In the genomic region with DNA sequence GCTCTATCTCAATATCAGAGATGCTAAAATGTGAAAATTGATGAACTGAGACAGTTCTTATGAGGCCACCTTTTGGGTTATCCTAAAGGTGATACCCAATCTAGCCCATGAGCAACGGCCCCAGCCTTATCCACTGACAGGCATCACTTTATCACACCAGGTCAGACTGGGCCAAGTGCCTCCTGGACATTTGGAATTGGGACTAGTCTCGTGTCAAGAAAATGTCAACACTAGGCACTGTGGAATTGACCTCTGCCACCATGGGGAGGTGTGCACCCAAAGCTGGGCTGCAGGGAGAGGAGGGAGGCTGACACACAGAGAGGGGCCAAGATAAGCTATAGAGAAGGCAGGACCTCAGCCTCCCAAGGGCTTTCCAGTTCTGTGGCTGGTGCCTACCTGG, we compare ENCODE assay signal across 29 cellular contexts.
A peak's percentile ranks its signal among the peaks of the same experiment; 100 is the strongest.
DNase-seq lines count a peak whose midpoint lies in the region; ATAC-seq, FAIRE-seq and TF ChIP-seq lines count a peak whose summit lies in the region.
"Had no signal": no experiment of that assay in that cellular context is flagged by ENCODE, and none has a peak within 500 bp of the region (broad histone marks: within the 10 kb centered on the region; RNA-seq: fewer than 3 reads in every experiment).

No MANE protein-coding gene starts in this region.

- H3K27me3 ChIP-seq in H1 (replicated peaks in 1 of 4; ENCODE audit: control insufficient read depth in 3 of 4, extremely low read depth in 1 of 4, insufficient read depth in 3 of 4, low read length in 3 of 4) = no peaks in the 10 kb centered on the region
- H3K27me3 ChIP-seq in right lobe of liver = no peaks in the 10 kb centered on the region
- no peaks in the 10 kb centered on the region for H3K27me3 ChIP-seq in CD8-positive, alpha-beta T cell (ENCODE audit: insufficient read depth, low read length)
- H3K27me3 ChIP-seq: BE2C had no signal

- no peak overlapping the region for H3K14ac ChIP-seq in H1 (ENCODE audit: insufficient read length)

- H3K4me1 ChIP-seq in H1 (replicated peaks in 1 of 4; ENCODE audit: control insufficient read depth in 3 of 4, insufficient read depth in 4 of 4, low read length in 3 of 4) (no peaks in the 10 kb centered on the region), right lobe of liver (no peaks in the 10 kb centered on the region)
- no peaks in the 10 kb centered on the region for H3K4me1 ChIP-seq in CD8-positive, alpha-beta T cell (ENCODE audit: insufficient read depth, low read length)

- no peak overlapping the region for H3K9ac ChIP-seq in H1 (replicated peaks in 1 of 4; ENCODE audit: extremely low read depth in 1 of 4, low read depth in 3 of 4, low read length in 3 of 4)

- WGBS in H1 (ENCODE audit: extremely low coverage in 1 of 2, insufficient coverage in 1 of 2, insufficient read length in 1 of 2, insufficient replicate concordance in 2 of 2, low coverage in 1 of 2, low lambda C conversion rate in 2 of 2, missing lambda C conversion rate in 1 of 2), 2 experiments = 54% methylated on average over 2 of the region's 2 CpGs; no CpG with 5 or more reads in 1 of the 2 experiments
- 33% methylated on average over 1 of the region's 2 CpGs for WGBS in right lobe of liver (ENCODE audit: insufficient coverage, low coverage, low lambda C conversion rate, missing lambda C conversion rate)

- no peak overlapping the region for H2BK5ac ChIP-seq in H1 (ENCODE audit: low read depth, low read length)

- H3K4me1 Mint-ChIP-seq in activated naive CD4-positive, alpha-beta T cell treated with anti-CD3 and anti-CD28 coated beads for 36 hours (ENCODE audit: low read depth) = no peaks in the 10 kb centered on the region
- H3K4me1 Mint-ChIP-seq in CD8-positive, alpha-beta T cell (ENCODE audit: low read depth) = no peaks in the 10 kb centered on the region
- H3K4me1 Mint-ChIP-seq: CD14-positive monocyte had no signal

- H2BK20ac ChIP-seq in H1 (ENCODE audit: low read length) = no peak overlapping the region

- TF ChIP-seq EP300 in H1 (IDR thresholded peaks at IDR 0.05; ENCODE audit: borderline replicate concordance in 1 of 2, low read depth in 2 of 2, low read length in 2 of 2) = no peak

- H3K4me3 Mint-ChIP-seq in activated naive CD4-positive, alpha-beta T cell treated with anti-CD3 and anti-CD28 coated beads for 36 hours = no peak overlapping the region
- H3K4me3 Mint-ChIP-seq in CD8-positive, alpha-beta T cell = no peak overlapping the region
- H3K4me3 Mint-ChIP-seq: CD14-positive monocyte had no signal

- H2AFZ ChIP-seq in H1 (ENCODE audit: low read length) = no peak overlapping the region

- H3K36me3 ChIP-seq in H1 (ENCODE audit: control insufficient read depth in 2 of 4, insufficient read depth in 4 of 4, low read length in 3 of 4) = peaks cover 13 to 43% (median 36%) of the 10 kb centered on the region in 4 experiments; a peak in 7 of 8 replicates
- peaks cover 2 to 43% (median 13%) of the 10 kb centered on the region in 4 donors for H3K36me3 ChIP-seq in right lobe of liver
- H3K36me3 ChIP-seq in CD8-positive, alpha-beta T cell (ENCODE audit: insufficient read depth, low read length) = peaks cover 31% of the 10 kb centered on the region

- H3K23me2 ChIP-seq in H1 (ENCODE audit: low read depth, low read length) = no peaks in the 10 kb centered on the region

- no peak for TF ChIP-seq RAD21 in H1 (IDR thresholded peaks at IDR 0.05 in 1 of 2, conservative IDR thresholded peaks at IDR 0.05 in 1 of 2; ENCODE audit: low read depth in 2 of 2, low read length in 2 of 2)

- no peak overlapping the region for H2BK15ac ChIP-seq in H1 (ENCODE audit: low read length)

- H3K56ac ChIP-seq in H1 (replicated peaks; ENCODE audit: insufficient read length, low read depth, low read length) = no peak overlapping the region

- H2BK12ac ChIP-seq in H1 (ENCODE audit: low read depth, low read length) = no peak overlapping the region

- intact Hi-C loops in activated naive CD4-positive, alpha-beta T cell treated with anti-CD3 and anti-CD28 coated beads for 36 hours (cut with micrococcal nuclease) = no loop called here
- intact Hi-C loops in right lobe of liver (cut with DNase I) = loop anchor here in 1 of 2 donors (10.0 kb wide), 1 partner anchor 233 kb away; no protein-coding TSS in a partner anchor
- intact Hi-C loops in CD8-positive, alpha-beta T cell (cut with DNase I, micrococcal nuclease) = no loop called here

- no peak for TF ChIP-seq CTCF in H1 (IDR thresholded peaks at IDR 0.05; ENCODE audit: control extremely low read depth in 1 of 3, insufficient read depth in 1 of 3, low read depth in 1 of 3, low read length in 3 of 3)
- TF ChIP-seq CTCF in right lobe of liver (IDR thresholded peaks at IDR 0.05) = no peak
- TF ChIP-seq CTCF in CD8-positive, alpha-beta T cell (IDR thresholded peaks at IDR 0.05) = no peak

- H3K36me3 Mint-ChIP-seq in activated naive CD4-positive, alpha-beta T cell treated with anti-CD3 and anti-CD28 coated beads for 36 hours (ENCODE audit: low read depth) = peaks cover 42% of the 10 kb centered on the region
- peaks cover 53% of the 10 kb centered on the region for H3K36me3 Mint-ChIP-seq in CD8-positive, alpha-beta T cell

- ATAC-seq in right lobe of liver = peak; percentile 14 to 90 (median 38)
- ATAC-seq in HG02678 (IDR thresholded peaks at IDR 0.05; ENCODE audit: unreplicated experiment) = no peak
- ATAC-seq in CD8-positive, alpha-beta T cell = no peak
- ATAC-seq: HCT116, K562, PC-3 had no signal

- H3K27ac Mint-ChIP-seq in activated naive CD4-positive, alpha-beta T cell treated with anti-CD3 and anti-CD28 coated beads for 36 hours = peak overlapping the region; percentile 53
- no peak overlapping the region for H3K27ac Mint-ChIP-seq in CD8-positive, alpha-beta T cell

- no peak overlapping the region for H4K8ac ChIP-seq in H1 (ENCODE audit: extremely low read depth, insufficient read depth, low read length)

- no peak overlapping the region for H4K91ac ChIP-seq in H1 (replicated peaks; ENCODE audit: insufficient read length, low read length)

- no peak overlapping the region for H3K18ac ChIP-seq in H1 (ENCODE audit: extremely low read depth, low read length)

- H2BK120ac ChIP-seq in H1 (replicated peaks; ENCODE audit: low read depth, low read length) = no peak overlapping the region

- H4K5ac ChIP-seq in H1 (ENCODE audit: insufficient read length, low read depth, low read length) = no peak overlapping the region

- no peaks in the 10 kb centered on the region for H3K9me3 ChIP-seq in H1 (ENCODE audit: insufficient read depth in 2 of 2, low read depth in 1 of 2, low read length in 1 of 2)
- no peaks in the 10 kb centered on the region for H3K9me3 ChIP-seq in right lobe of liver
- no peaks in the 10 kb centered on the region for H3K9me3 ChIP-seq in CD8-positive, alpha-beta T cell (ENCODE audit: low read length)
- H3K9me3 ChIP-seq: BE2C had no signal

- H2AK5ac ChIP-seq in H1 (ENCODE audit: low read depth, low read length) = no peak overlapping the region

- POLR2A ChIA-PET in H1 (lab: Charles Lee; ENCODE audit: partially characterized antibody) = interaction anchor here (1.8 kb wide), 1 partner anchor 18 kb away, joined by 6 read pairs; no protein-coding TSS in a partner anchor
- POLR2A ChIA-PET in CD8-positive, alpha-beta T cell (lab: Charles Lee) = no interaction called here

- H4K20me1 ChIP-seq in H1 (replicated peaks in 1 of 2; ENCODE audit: control insufficient read depth in 1 of 2, insufficient read depth in 2 of 2, low read length in 2 of 2) = no peaks in the 10 kb centered on the region

- no peaks in the 10 kb centered on the region for H3K79me2 ChIP-seq in H1 (ENCODE audit: control insufficient read depth in 1 of 2, insufficient read depth in 2 of 2, low read length in 2 of 2)

- H3K23ac ChIP-seq in H1 (ENCODE audit: insufficient read length) = no peak overlapping the region

- CTCF ChIA-PET in activated naive CD4-positive, alpha-beta T cell treated with anti-CD3 and anti-CD28 coated beads for 36 hours (lab: Charles Lee) = interaction anchor here (1.0 to 1.5 kb wide), 2 partner anchors 9 to 27 kb away, joined by 3 to 5 read pairs; no protein-coding TSS in a partner anchor
- CTCF ChIA-PET in H1 (lab: Charles Lee; ENCODE audit: partially characterized antibody) = interaction anchor here (0.9 to 3.9 kb wide), 7 partner anchors 8 to 236 kb away, joined by 3 to 25 read pairs (median 5); no protein-coding TSS in a partner anchor
- CTCF ChIA-PET in CD8-positive, alpha-beta T cell (lab: Charles Lee) = interaction anchor here (0.7 to 5.3 kb wide), 5 partner anchors 8 to 815 kb away, joined by 3 to 28 read pairs (median 3); no protein-coding TSS in a partner anchor

- H3K4me3 ChIP-seq in H1 (ENCODE audit: extremely low read depth in 1 of 4, insufficient read depth in 2 of 4, low read depth in 3 of 4, low read length in 4 of 4) = no peak overlapping the region
- no peak overlapping the region for H3K4me3 ChIP-seq in right lobe of liver
- no peak overlapping the region for H3K4me3 ChIP-seq in CD8-positive, alpha-beta T cell (ENCODE audit: low read depth, low read length)
- H3K4me3 ChIP-seq: K562, SK-N-MC had no signal

- TF ChIP-seq POLR2A in H1 (IDR thresholded peaks at IDR 0.05; ENCODE audit: control extremely low read depth in 1 of 2, low read depth in 2 of 2, low read length in 2 of 2) = no peak
- TF ChIP-seq POLR2A in right lobe of liver (IDR thresholded peaks at IDR 0.05) = no peak

- H3K27ac ChIP-seq in H1 (ENCODE audit: low read depth, low read length) = no peak overlapping the region
- no peak overlapping the region for H3K27ac ChIP-seq in right lobe of liver
- H3K27ac ChIP-seq in CD8-positive, alpha-beta T cell (ENCODE audit: low read depth, low read length) = no peak overlapping the region
- H3K27ac ChIP-seq: HL-60, SK-N-MC had no signal

- no peak overlapping the region for H3K4ac ChIP-seq in H1 (replicated peaks; ENCODE audit: insufficient read length, low read depth, low read length)

- H3K9me3 Mint-ChIP-seq in activated naive CD4-positive, alpha-beta T cell treated with anti-CD3 and anti-CD28 coated beads for 36 hours = peaks cover 4% of the 10 kb centered on the region
- no peaks in the 10 kb centered on the region for H3K9me3 Mint-ChIP-seq in CD8-positive, alpha-beta T cell

- no peak for DNase-seq in activated naive CD4-positive, alpha-beta T cell treated with anti-CD3 and anti-CD28 coated beads for 36 hours
- DNase-seq in activated naive CD4-positive, alpha-beta T cell treated with Interleukin-2 at 50 U/mL for 16 hours = no peak
- DNase-seq in H1 (ENCODE audit: low read depth in 1 of 2, low spot score in 2 of 2) (no peak), right lobe of liver (no peak), DMS53 treated with DMSO at 0.1 percent for 48 hours (lab: John Stamatoyannopoulos, UW; ENCODE audit: unreplicated experiment) (no peak)
- no peak for DNase-seq in CD8-positive, alpha-beta T cell
- DNase-seq: 8988T; ACHN; BE2C; Calu3; DND-41; Kasumi-1; NCI-H1092 treated with DMSO at 0.1 percent for 48 hours; NCI-H1436 treated with DMSO at 0.1 percent for 48 hours; NCI-H1930; NCI-H2107; NCI-H524; NCI-H774; NK-92 treated with Interleukin-12 subunit alpha and Interleukin-12 subunit beta, amount 100 ng/mL, for 24 hours; PC-3; SHP77 had no signal

- H3K27me3 Mint-ChIP-seq in activated naive CD4-positive, alpha-beta T cell treated with anti-CD3 and anti-CD28 coated beads for 36 hours (ENCODE audit: low read depth) = no peaks in the 10 kb centered on the region
- H3K27me3 Mint-ChIP-seq in CD8-positive, alpha-beta T cell (ENCODE audit: low read depth) = no peaks in the 10 kb centered on the region

- FAIRE-seq in H1 (lab: Jason Lieb, UNC) = no peak
- FAIRE-seq: GM12892, GM19239, K562 had no signal

- no peak overlapping the region for H3K4me2 ChIP-seq in H1 (ENCODE audit: insufficient read depth in 1 of 2, low read depth in 2 of 2, low read length in 2 of 2)

- no peaks in the 10 kb centered on the region for H3K79me1 ChIP-seq in H1 (ENCODE audit: low read depth, low read length)

Comparison
In these comparisons a context has a peak if more than half of its experiments do, and no peak if none do; other contexts are left out.
1. ATAC-seq: peak in right lobe of liver (4 of 4); none in HG02678 (single experiment) and CD8-positive, alpha-beta T cell (single experiment).